29 cellular contexts compared by ENCODE assay signal in genomic region chr3:64604313-64604712, GRCh38.
"Had no signal": no experiment of that assay in that cellular context is flagged by ENCODE, and none has a peak within 500 bp of the region (broad histone marks: within the 10 kb centered on the region; RNA-seq: fewer than 3 reads in every experiment).

No MANE protein-coding gene starts in this region.

- H3K36me3 ChIP-seq: colonic mucosa had no signal

- H3K27me3 Mint-ChIP-seq: dendritic cell treated with granulocyte-macrophage colony-stimulating factor and Interleukin-4, amounts not matched to agents 40 ng/mL and 50 ng/mL, for 4 days; effector memory CD8-positive, alpha-beta T cell had no signal

- DNase-seq: colonic mucosa; cortex of kidney; dermis blood vessel endothelial cell; dorsolateral prefrontal cortex; effector CD4-positive, alpha-beta T cell; effector CD8-positive, alpha-beta T cell; effector memory CD4-positive, alpha-beta T cell; effector memory CD8-positive, alpha-beta T cell; endodermal cell; erythroblast; esophagus squamous epithelium; foreskin fibroblast; foreskin keratinocyte; foreskin melanocyte; gastrocnemius medialis; glutamatergic neuron; head of caudate nucleus; heart left ventricle; heart right ventricle had no signal

- ATAC-seq: effector memory CD8-positive, alpha-beta T cell; esophagus mucosa; foreskin keratinocyte; gastrocnemius medialis; gastroesophageal sphincter; heart left ventricle; heart right ventricle had no signal

- H3K4me1 ChIP-seq: colonic mucosa, esophagus squamous epithelium, foreskin keratinocyte, heart left ventricle had no signal

- FAIRE-seq: colon, endometrium, endothelial cell of umbilical vein, frontal cortex had no signal

- H3K9me3 Mint-ChIP-seq: endodermal cell had no signal

- H3K4me3 ChIP-seq: colonic mucosa, coronary artery, dorsolateral prefrontal cortex, esophagus muscularis mucosa, esophagus squamous epithelium, gastrocnemius medialis, gastroesophageal sphincter, heart left ventricle, heart right ventricle had no signal

- H3K27ac Mint-ChIP-seq: dendritic cell treated with granulocyte-macrophage colony-stimulating factor and Interleukin-4, amounts not matched to agents 40 ng/mL and 50 ng/mL, for 4 days; effector memory CD8-positive, alpha-beta T cell; endodermal cell had no signal

- H3K4me3 Mint-ChIP-seq: dendritic cell treated with granulocyte-macrophage colony-stimulating factor and Interleukin-4, amounts not matched to agents 40 ng/mL and 50 ng/mL, for 4 days; effector memory CD8-positive, alpha-beta T cell; endodermal cell had no signal

- H3K27ac ChIP-seq: colonic mucosa, coronary artery, dorsolateral prefrontal cortex, epithelial cell of prostate, esophagus muscularis mucosa, esophagus squamous epithelium, foreskin keratinocyte, gastrocnemius medialis, gastroesophageal sphincter, heart left ventricle, heart right ventricle had no signal

- H3K9me3 ChIP-seq: colonic mucosa, esophagus muscularis mucosa, esophagus squamous epithelium, gastrocnemius medialis, gastroesophageal sphincter, heart left ventricle, heart right ventricle had no signal

- H3K27me3 ChIP-seq: colonic mucosa, dorsolateral prefrontal cortex, esophagus muscularis mucosa, esophagus squamous epithelium, gastrocnemius medialis, gastroesophageal sphincter, heart left ventricle, heart right ventricle had no signal

- H3K4me1 Mint-ChIP-seq: endodermal cell had no signal
